23 cellular contexts compared by ENCODE assay signal in genomic region chr7:51132661-51133060, GRCh38.
"Had no signal": no experiment of that assay in that cellular context is flagged by ENCODE, and none has a peak within 500 bp of the region (broad histone marks: within the 10 kb centered on the region; RNA-seq: fewer than 3 reads in every experiment).

No MANE protein-coding gene starts in this region.

- H3K4me3 Mint-ChIP-seq: dendritic cell treated with granulocyte-macrophage colony-stimulating factor and Interleukin-4, amounts not matched to agents 40 ng/mL and 50 ng/mL, for 4 days; effector memory CD8-positive, alpha-beta T cell; memory B cell had no signal

- H3K27ac Mint-ChIP-seq: dendritic cell treated with granulocyte-macrophage colony-stimulating factor and Interleukin-4, amounts not matched to agents 40 ng/mL and 50 ng/mL, for 4 days; effector memory CD8-positive, alpha-beta T cell; memory B cell had no signal

- ATAC-seq: effector memory CD8-positive, alpha-beta T cell; gastrocnemius medialis; heart right ventricle; left cardiac atrium; left lung; left ventricle myocardium superior; lower lobe of right lung had no signal

- H3K4me1 Mint-ChIP-seq: memory B cell had no signal

- H3K36me3 ChIP-seq: colonic mucosa, left lung, lower lobe of right lung had no signal

- H3K9me3 ChIP-seq: colonic mucosa, gastrocnemius medialis, left lung, lower lobe of right lung had no signal

- H3K4me1 ChIP-seq: colonic mucosa, esophagus squamous epithelium, left lung, lower lobe of right lung had no signal

- H3K27ac ChIP-seq: colonic mucosa, esophagus squamous epithelium, left lung, lower lobe of right lung had no signal

- DNase-seq: cerebellar nuclear complex; colonic mucosa; cortex of kidney; effector CD8-positive, alpha-beta T cell; effector memory CD8-positive, alpha-beta T cell; esophagus squamous epithelium; foreskin fibroblast; foreskin melanocyte; gastrocnemius medialis; glutamatergic neuron; heart right ventricle; hippocampal formation; left cardiac atrium; left lung; left ventricle myocardium superior; lower lobe of right lung; mesendoderm; midbrain had no signal

- FAIRE-seq: endothelial cell of umbilical vein, islet of Langerhans, keratinocyte had no signal

- H3K36me3 Mint-ChIP-seq: memory B cell had no signal

- H3K9me3 Mint-ChIP-seq: effector memory CD8-positive, alpha-beta T cell; memory B cell had no signal

- H3K4me3 ChIP-seq: colonic mucosa, esophagus squamous epithelium, gastrocnemius medialis, heart right ventricle, left lung, lower lobe of right lung had no signal

- H3K27me3 ChIP-seq: colonic mucosa, esophagus squamous epithelium, gastrocnemius medialis, heart right ventricle, left lung had no signal

- H3K27me3 Mint-ChIP-seq: dendritic cell treated with granulocyte-macrophage colony-stimulating factor and Interleukin-4, amounts not matched to agents 40 ng/mL and 50 ng/mL, for 4 days had no signal
